In genomic region chr22:37062657-37063381, GRCh38 we compare ENCODE assay signal across 1 cellular context.
TF ChIP-seq lines count a peak whose summit lies in the region.

No MANE protein-coding gene starts in this region.

TF ChIP-seq in HEK293, 187 proteins besides CTCF, POLR2A, EP300 and RAD21:
- TF ChIP-seq, protein P1, sequence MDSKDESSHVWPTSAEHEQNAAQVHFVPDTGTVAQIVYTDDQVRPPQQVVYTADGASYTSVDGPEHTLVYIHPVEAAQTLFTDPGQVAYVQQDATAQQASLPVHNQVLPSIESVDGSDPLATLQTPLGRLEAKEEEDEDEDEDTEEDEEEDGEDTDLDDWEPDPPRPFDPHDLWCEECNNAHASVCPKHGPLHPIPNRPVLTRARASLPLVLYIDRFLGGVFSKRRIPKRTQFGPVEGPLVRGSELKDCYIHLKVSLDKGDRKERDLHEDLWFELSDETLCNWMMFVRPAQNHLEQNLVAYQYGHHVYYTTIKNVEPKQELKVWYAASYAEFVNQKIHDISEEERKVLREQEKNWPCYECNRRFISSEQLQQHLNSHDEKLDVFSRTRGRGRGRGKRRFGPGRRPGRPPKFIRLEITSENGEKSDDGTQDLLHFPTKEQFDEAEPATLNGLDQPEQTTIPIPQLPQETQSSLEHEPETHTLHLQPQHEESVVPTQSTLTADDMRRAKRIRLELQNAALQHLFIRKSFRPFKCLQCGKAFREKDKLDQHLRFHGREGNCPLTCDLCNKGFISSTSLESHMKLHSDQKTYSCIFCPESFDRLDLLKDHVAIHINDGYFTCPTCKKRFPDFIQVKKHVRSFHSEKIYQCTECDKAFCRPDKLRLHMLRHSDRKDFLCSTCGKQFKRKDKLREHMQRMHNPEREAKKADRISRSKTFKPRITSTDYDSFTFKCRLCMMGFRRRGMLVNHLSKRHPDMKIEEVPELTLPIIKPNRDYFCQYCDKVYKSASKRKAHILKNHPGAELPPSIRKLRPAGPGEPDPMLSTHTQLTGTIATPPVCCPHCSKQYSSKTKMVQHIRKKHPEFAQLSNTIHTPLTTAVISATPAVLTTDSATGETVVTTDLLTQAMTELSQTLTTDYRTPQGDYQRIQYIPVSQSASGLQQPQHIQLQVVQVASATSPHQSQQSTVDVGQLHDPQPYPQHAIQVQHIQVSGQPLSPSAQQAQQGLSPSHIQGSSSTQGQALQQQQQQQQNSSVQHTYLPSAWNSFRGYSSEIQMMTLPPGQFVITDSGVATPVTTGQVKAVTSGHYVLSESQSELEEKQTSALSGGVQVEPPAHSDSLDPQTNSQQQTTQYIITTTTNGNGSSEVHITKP (tag by site-specific recombination; IDR thresholded peaks at IDR 0.05) = no peak
- TF ChIP-seq KLF1 (tag by site-specific recombination; IDR thresholded peaks at IDR 0.05) (peak; percentile 53), ZNF830 (tag by site-specific recombination; IDR thresholded peaks at IDR 0.05; ENCODE audit: low read depth) (no peak), ZNF560 (tag by site-specific recombination; IDR thresholded peaks at IDR 0.05; ENCODE audit: borderline replicate concordance) (no peak), GLIS2 (tag by site-specific recombination; IDR thresholded peaks at IDR 0.05) (peak; percentile 24; the same call in 1 of the 2 replicates), ZFHX2 (tag by site-specific recombination; conservative IDR thresholded peaks at IDR 0.05) (peak; percentile 15; the same call in 1 of the 2 replicates), ZBTB48 (tag by site-specific recombination; IDR thresholded peaks at IDR 0.05) (0 out of 2 replicates have a peak, but pooled peaks have one; percentile 23)
TF ChIP-seq in HEK293: peak in this region for 4.
